In genomic region chr4:114378306-114378903, GRCh38 we compare ENCODE assay signal across 12 cellular contexts.
A peak's percentile ranks its signal among the peaks of the same experiment; 100 is the strongest.
DNase-seq lines count a peak whose midpoint lies in the region; ATAC-seq and TF ChIP-seq lines count a peak whose summit lies in the region.
"Had no signal": no experiment of that assay in that cellular context is flagged by ENCODE, and none has a peak within 500 bp of the region (broad histone marks: within the 10 kb centered on the region; RNA-seq: fewer than 3 reads in every experiment).

No MANE protein-coding gene starts in this region.

- H3K4me3 Mint-ChIP-seq in neural progenitor cell = no peak overlapping the region

- no peak overlapping the region for H3K4me2 ChIP-seq in neural progenitor cell

- TF ChIP-seq POLR2A in erythroblast (IDR thresholded peaks at IDR 0.05; ENCODE audit: low read length) = no peak

- H3K9ac ChIP-seq in neural progenitor cell = no peak overlapping the region

- no peaks in the 10 kb centered on the region for H3K9me3 Mint-ChIP-seq in neural progenitor cell

- H3K27me3 Mint-ChIP-seq in neural progenitor cell (ENCODE audit: insufficient read depth, low read depth) = peaks cover 3% of the 10 kb centered on the region

- H2AFZ ChIP-seq in neural progenitor cell (replicated peaks) = no peak overlapping the region

- H3K79me2 ChIP-seq in neural progenitor cell (ENCODE audit: low read depth) = no peaks in the 10 kb centered on the region

- no peaks in the 10 kb centered on the region for H3K36me3 Mint-ChIP-seq in neural progenitor cell

- H4K20me1 ChIP-seq in neural progenitor cell (ENCODE audit: low read depth) = no peaks in the 10 kb centered on the region

- DNase-seq in G401 (ENCODE audit: low spot score) (peak; percentile 75), NCI-H460 (ENCODE audit: extremely low read depth, low read depth) (peak; percentile 7), dermis microvascular lymphatic vessel endothelial cell (ENCODE audit: low read depth in 2 of 2) (peak; percentile 7 to 41), neural progenitor cell (ENCODE audit: low spot score) (no peak), putamen (ENCODE audit: low spot score) (no peak), NCI-H2107 treated with DMSO at 0.1 percent for 48 hours (lab: John Stamatoyannopoulos, UW; ENCODE audit: unreplicated experiment) (no peak), erythroblast (lab: John Stamatoyannopoulos, UW) (no peak)
- DNase-seq: activated CD4-positive, alpha-beta T cell treated with anti-CD3 and anti-CD28 coated beads for 48 hours; central memory CD4-positive, alpha-beta T cell; midbrain; stimulated activated CD4-positive, alpha-beta T cell treated with anti-CD3 and anti-CD28 coated beads, Interleukin-4, amount 100 ng/mL, for 24 hours had no signal

- no peaks in the 10 kb centered on the region for H3K36me3 ChIP-seq in neural progenitor cell

- peak; percentile 53 for TF ChIP-seq CTCF in neural progenitor cell (IDR thresholded peaks at IDR 0.05)

- no peaks in the 10 kb centered on the region for H3F3A ChIP-seq in neural progenitor cell (ENCODE audit: low read depth)

- H3K9me3 ChIP-seq in neural progenitor cell (ENCODE audit: low read depth) = no peaks in the 10 kb centered on the region

- H3K4me3 ChIP-seq in neural progenitor cell = no peak overlapping the region

- no peak overlapping the region for H3K27ac ChIP-seq in neural progenitor cell

- H3K4me1 ChIP-seq in neural progenitor cell = no peaks in the 10 kb centered on the region

- no peak overlapping the region for H3K27ac Mint-ChIP-seq in neural progenitor cell

- no peaks in the 10 kb centered on the region for H3K27me3 ChIP-seq in neural progenitor cell

- in situ Hi-C loops in G401 (cut with HindIII; ENCODE audit: low sequenced_read_pairs) = no loop called here

- H3K4me1 Mint-ChIP-seq in neural progenitor cell = no peaks in the 10 kb centered on the region

- no peak for ATAC-seq in HG03342 (IDR thresholded peaks at IDR 0.05; ENCODE audit: unreplicated experiment)

Comparison
In these comparisons a context has a peak if more than half of its experiments do, and no peak if none do; other contexts are left out.
1. DNase-seq: peak in G401 (single experiment), NCI-H460 (single experiment) and dermis microvascular lymphatic vessel endothelial cell (2 of 2); none in neural progenitor cell (single experiment), putamen (single experiment), NCI-H2107 treated with DMSO at 0.1 percent for 48 hours (single experiment) and erythroblast (0 of 2).